In the genomic region with DNA sequence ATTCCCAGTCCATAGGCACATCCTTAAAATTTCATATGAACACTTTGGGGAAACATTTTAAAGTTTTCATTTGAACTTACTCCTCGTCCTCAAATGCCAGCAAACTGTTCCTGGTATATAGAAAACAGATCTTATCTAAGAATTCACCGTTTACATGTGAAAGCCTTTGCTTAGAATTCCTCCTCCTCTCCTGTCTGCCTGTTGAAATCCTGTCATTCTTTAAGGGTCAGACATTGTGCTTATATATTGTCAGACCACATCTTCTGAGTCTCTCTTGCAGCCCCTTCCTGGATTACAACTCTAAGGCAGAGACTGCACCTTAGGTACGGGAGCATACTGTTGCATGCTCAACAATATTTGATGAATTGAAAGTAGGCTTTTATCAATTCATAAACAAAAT, we compare ENCODE assay signal across 19 cellular contexts.
"Had no signal": no experiment of that assay in that cellular context is flagged by ENCODE, and none has a peak within 500 bp of the region (broad histone marks: within the 10 kb centered on the region; RNA-seq: fewer than 3 reads in every experiment).

No MANE protein-coding gene starts in this region.

- H3K27me3 ChIP-seq: esophagus squamous epithelium, gastroesophageal sphincter, neutrophil, testis, transverse colon had no signal

- ATAC-seq: effector memory CD8-positive, alpha-beta T cell; gastroesophageal sphincter; left colon; left ventricle myocardium superior; mucosa of descending colon; naive thymus-derived CD8-positive, alpha-beta T cell; sciatic nerve; stimulated activated naive B cell treated with anti-CD40 and anti-IgM and Interleukin-4, amounts not matched to agents 10 μg/mL and 1 μg/mL and 100 μg/mL, for 72 hours; stimulated activated naive CD8-positive, alpha-beta T cell treated with anti-CD3 and anti-CD28 coated beads, Interleukin-15, amount 100 ng/mL, for 72 hours had no signal

- H3K4me1 Mint-ChIP-seq: naive thymus-derived CD8-positive, alpha-beta T cell; stimulated activated naive CD8-positive, alpha-beta T cell treated with anti-CD3 and anti-CD28 coated beads, Interleukin-15, amount 100 ng/mL, for 72 hours had no signal

- H3K27ac Mint-ChIP-seq: effector memory CD8-positive, alpha-beta T cell; naive thymus-derived CD8-positive, alpha-beta T cell; stimulated activated naive B cell treated with anti-CD40 and anti-IgM and Interleukin-4, amounts not matched to agents 10 μg/mL and 1 μg/mL and 100 μg/mL, for 72 hours; stimulated activated naive CD8-positive, alpha-beta T cell treated with anti-CD3 and anti-CD28 coated beads, Interleukin-15, amount 100 ng/mL, for 72 hours had no signal

- H3K27me3 Mint-ChIP-seq: effector memory CD8-positive, alpha-beta T cell; naive thymus-derived CD8-positive, alpha-beta T cell; stimulated activated naive B cell treated with anti-CD40 and anti-IgM and Interleukin-4, amounts not matched to agents 10 μg/mL and 1 μg/mL and 100 μg/mL, for 72 hours; stimulated activated naive CD8-positive, alpha-beta T cell treated with anti-CD3 and anti-CD28 coated beads, Interleukin-15, amount 100 ng/mL, for 72 hours had no signal

- DNase-seq: effector memory CD8-positive, alpha-beta T cell; esophagus squamous epithelium; foreskin fibroblast; glutamatergic neuron; left colon; left ventricle myocardium superior; mucosa of descending colon; naive thymus-derived CD8-positive, alpha-beta T cell; posterior cingulate gyrus; stimulated activated CD4-positive, alpha-beta T cell treated with anti-CD3 and anti-CD28 coated beads, Interleukin-2, amount 100 ng/mL, for 24 hours; stimulated activated CD4-positive, alpha-beta T cell treated with anti-CD3 and anti-CD28 coated beads, Interleukin-4, amount 100 ng/mL, for 4 hours; stimulated activated naive B cell treated with anti-CD40 and anti-IgM and Interleukin-4, amounts not matched to agents 10 μg/mL and 1 μg/mL and 100 μg/mL, for 72 hours; stimulated activated naive CD8-positive, alpha-beta T cell treated with anti-CD3 and anti-CD28 coated beads, Interleukin-15, amount 100 ng/mL, for 72 hours; transverse colon had no signal

- H3K9me3 Mint-ChIP-seq: effector memory CD8-positive, alpha-beta T cell; stimulated activated naive B cell treated with anti-CD40 and anti-IgM and Interleukin-4, amounts not matched to agents 10 μg/mL and 1 μg/mL and 100 μg/mL, for 72 hours had no signal

- H3K4me1 ChIP-seq: esophagus squamous epithelium, gastroesophageal sphincter, testis, transverse colon had no signal

- H3K9me3 ChIP-seq: esophagus squamous epithelium, gastroesophageal sphincter, mucosa of descending colon, neutrophil, testis, transverse colon had no signal

- H3K4me3 Mint-ChIP-seq: effector memory CD8-positive, alpha-beta T cell; naive thymus-derived CD8-positive, alpha-beta T cell; stimulated activated naive B cell treated with anti-CD40 and anti-IgM and Interleukin-4, amounts not matched to agents 10 μg/mL and 1 μg/mL and 100 μg/mL, for 72 hours; stimulated activated naive CD8-positive, alpha-beta T cell treated with anti-CD3 and anti-CD28 coated beads, Interleukin-15, amount 100 ng/mL, for 72 hours had no signal

- H3K4me3 ChIP-seq: esophagus squamous epithelium, gastroesophageal sphincter, lung, mucosa of descending colon, testis, transverse colon had no signal

- H3K36me3 ChIP-seq: esophagus squamous epithelium, gastroesophageal sphincter, neutrophil, transverse colon had no signal

- H3K27ac ChIP-seq: esophagus squamous epithelium, gastroesophageal sphincter, neutrophil, testis, transverse colon had no signal
